8 cellular contexts compared by ENCODE assay signal in genomic region chr11:7892751-7893356, GRCh38. TPM values are rescaled to one million over a fixed set of nuclear protein-coding genes. Genes with fewer than 3 reads are reported as not detected.
DNase-seq lines count a peak whose midpoint lies in the region; ATAC-seq, FAIRE-seq and TF ChIP-seq lines count a peak whose summit lies in the region.

No MANE protein-coding gene starts in this region.

- no peaks in the 10 kb centered on the region for H3K9me1 ChIP-seq in endothelial cell of umbilical vein (replicated peaks; ENCODE audit: control insufficient read depth, extremely low read depth, insufficient read depth, low read length)

- H3K27me3 ChIP-seq in GM23338 (ENCODE audit: insufficient read depth): no peaks in the 10 kb centered on the region
- peaks cover 12 to 17% of the 10 kb centered on the region in 2 experiments for H3K27me3 ChIP-seq in endothelial cell of umbilical vein (ENCODE audit: control insufficient read depth in 2 of 2, insufficient read depth in 2 of 2, low read length in 2 of 2)

- no peaks in the 10 kb centered on the region for H3K79me2 ChIP-seq in GM23338 (replicated peaks; ENCODE audit: insufficient read depth)
- H3K79me2 ChIP-seq in endothelial cell of umbilical vein (ENCODE audit: control insufficient read depth, insufficient read depth, low read length): no peaks in the 10 kb centered on the region

- BruUV-seq in endothelial cell of umbilical vein (replicated peaks; lab: Mats Ljungman, UMichigan): no TSS peak

- POLR2A ChIA-PET in endothelial cell of umbilical vein (lab: Charles Lee): interaction anchor here (1.0 kb wide), 1 partner anchor 94 kb away, joined by 4 read pairs; the partner anchor contains the start of gene EIF3F

- no peaks in the 10 kb centered on the region for H3K9me2 ChIP-seq in GM23338 (ENCODE audit: insufficient read depth)

- in situ Hi-C loops in KBM-7 (cut with MboI; ENCODE audit: low pct_unique_long_range_greater_than_20kb, low sequenced_read_pairs): no loop called here

- no peaks in the 10 kb centered on the region for H3K9me3 ChIP-seq in endothelial cell of umbilical vein (replicated peaks; ENCODE audit: control insufficient read depth, insufficient read depth, low read length)

- intact Hi-C loops in endothelial cell of umbilical vein (cut with micrococcal nuclease): loop anchor here (1.0 to 5.0 kb wide), 4 partner anchors 84 to 206 kb away; partner anchors contain the start of gene EIF3F

- TF ChIP-seq POLR2A in endothelial cell of umbilical vein (IDR thresholded peaks at IDR 0.05; ENCODE audit: low read depth, low read length): no peak

- peak overlapping the region; percentile 3; the same call in 1 of the 2 replicates for H3K27ac Mint-ChIP-seq in GM23338
- H3K27ac Mint-ChIP-seq in naive B cell: peak overlapping the region in 3 of 6 donors; percentile 12 to 68 (median 23)

- peak; percentile 92 for FAIRE-seq in endothelial cell of umbilical vein (lab: Jason Lieb, UNC)

- DNase-seq in stimulated activated CD4-positive, alpha-beta T cell treated with anti-CD3 and anti-CD28 coated beads, Interleukin-4, amount 100 ng/mL, for 24 hours: peak; percentile 11
- no peak for DNase-seq in stimulated activated CD4-positive, alpha-beta T cell treated with anti-CD3 and anti-CD28 coated beads, Interleukin-2, amount 100 ng/mL, for 48 hours
- DNase-seq in GM23338 (ENCODE audit: low spot score): peak; percentile 85
- peak; percentile 65 for DNase-seq in KBM-7
- DNase-seq in SIG-M5 (lab: John Stamatoyannopoulos, UW): peak; percentile 15
- DNase-seq in endothelial cell of umbilical vein (ENCODE audit: low read depth, low spot score): peak; percentile 68
- DNase-seq in naive B cell: peak; percentile 10
- no peak for DNase-seq in mucosa of gallbladder (ENCODE audit: low spot score)

- H3K9me3 Mint-ChIP-seq in GM23338 (no peaks in the 10 kb centered on the region), naive B cell (peaks cover 0 to 19% (median 5%) of the 10 kb centered on the region in 7 donors)

- H3K36me3 Mint-ChIP-seq in GM23338 (ENCODE audit: low read depth) (no peaks in the 10 kb centered on the region), naive B cell (peaks cover 6 to 7% of the 10 kb centered on the region in 2 donors)

- no peaks in the 10 kb centered on the region for H3F3A ChIP-seq in GM23338 (replicated peaks; ENCODE audit: low read depth)

- H3K36me3 ChIP-seq in GM23338 (ENCODE audit: insufficient read depth): no peaks in the 10 kb centered on the region
- no peaks in the 10 kb centered on the region for H3K36me3 ChIP-seq in endothelial cell of umbilical vein (ENCODE audit: control insufficient read depth in 2 of 2, extremely low read depth in 1 of 2, insufficient read depth in 2 of 2, low read length in 2 of 2)

- H4K20me1 ChIP-seq in GM23338 (replicated peaks; ENCODE audit: insufficient read depth) (no peaks in the 10 kb centered on the region), endothelial cell of umbilical vein (replicated peaks; ENCODE audit: control insufficient read depth, extremely low read depth, insufficient read depth, low read length) (no peaks in the 10 kb centered on the region)

- no peak overlapping the region for H3K27ac ChIP-seq in GM23338 (ENCODE audit: low read depth)
- H3K27ac ChIP-seq in endothelial cell of umbilical vein (ENCODE audit: insufficient read depth, low read depth, low read length): no peak overlapping the region

- H3K4me2 ChIP-seq in GM23338: no peak overlapping the region
- no peak overlapping the region for H3K4me2 ChIP-seq in endothelial cell of umbilical vein (ENCODE audit: insufficient read depth, low read length)

- peak; percentile 78 for ATAC-seq in GM23338
- ATAC-seq in naive B cell (ENCODE audit: low read depth in 2 of 2): peak; percentile 43

- peak overlapping the region; percentile 2; the same call in 1 of the 2 replicates for H2AFZ ChIP-seq in GM23338
- H2AFZ ChIP-seq in endothelial cell of umbilical vein (ENCODE audit: low read depth, low read length): peak overlapping the region; percentile 98

- dilution Hi-C loops in endothelial cell of umbilical vein (cut with MboI; ENCODE audit: extremely low pct_ligation_motif_present, low sequenced_read_pairs): no loop called here

- H3K4me1 Mint-ChIP-seq in GM23338 (peaks cover 6% of the 10 kb centered on the region), naive B cell (peaks cover 21 to 32% (median 23%) of the 10 kb centered on the region in 3 donors)

- CTCF ChIA-PET in endothelial cell of umbilical vein (lab: Charles Lee): interaction anchor here (1.0 to 7.7 kb wide), 13 partner anchors 10 to 206 kb away, joined by 3 to 132 read pairs (median 6); partner anchors contain the start of genes EIF3F and OR10A3

- no peaks in the 10 kb centered on the region for H3K27me3 Mint-ChIP-seq in GM23338 (ENCODE audit: insufficient read depth, low read depth, poor library complexity)
- H3K27me3 Mint-ChIP-seq in naive B cell: peaks cover 0 to 6% (median 0%) of the 10 kb centered on the region in 3 donors

- no peak overlapping the region for H3K4me3 ChIP-seq in GM23338
- H3K4me3 ChIP-seq in endothelial cell of umbilical vein (replicated peaks in 1 of 3; ENCODE audit: insufficient read depth in 1 of 3, low read depth in 1 of 3, low read length in 3 of 3): no peak overlapping the region

- TF ChIP-seq CTCF in GM23338 (conservative IDR thresholded peaks at IDR 0.05; ENCODE audit: low read depth in 2 of 2) (peak; percentile 79 to 82), endothelial cell of umbilical vein (IDR thresholded peaks at IDR 0.05; ENCODE audit: extremely low read depth in 1 of 2, insufficient read depth in 1 of 2, low read depth in 1 of 2, low read length in 2 of 2) (peak; percentile 61 to 66)

- no peak overlapping the region for H3K9ac ChIP-seq in endothelial cell of umbilical vein (replicated peaks; ENCODE audit: extremely low read depth, insufficient read depth, low read length)

- peaks cover 18% of the 10 kb centered on the region for H3K4me1 ChIP-seq in GM23338 (ENCODE audit: insufficient read depth)
- H3K4me1 ChIP-seq in endothelial cell of umbilical vein (ENCODE audit: control insufficient read depth, extremely low read depth, insufficient read depth, low read length): peaks cover 4% of the 10 kb centered on the region

- H3K4me3 Mint-ChIP-seq in GM23338 (no peak overlapping the region), naive B cell (peak overlapping the region in 1 of 8 donors; percentile 30)

TF ChIP-seq in GM23338, 12 proteins besides CTCF, POLR2A, EP300 and RAD21 (continues in another document):
- TF ChIP-seq CREB1 (CRISPR knock-in tag; IDR thresholded peaks at IDR 0.05; ENCODE audit: low read depth): no peak
- TF ChIP-seq ZNF331 (CRISPR knock-in tag; IDR thresholded peaks at IDR 0.05; ENCODE audit: low read depth): no peak
- TF ChIP-seq ETS1 (IDR thresholded peaks at IDR 0.05): no peak
- no peak for TF ChIP-seq STAT1 (IDR thresholded peaks at IDR 0.05; ENCODE audit: unreplicated experiment)

TF ChIP-seq in endothelial cell of umbilical vein, 7 proteins besides CTCF, POLR2A, EP300 and RAD21:
- TF ChIP-seq MYC (IDR thresholded peaks at IDR 0.05; ENCODE audit: low read depth, low read length) (no peak), POLR2AphosphoS5 (IDR thresholded peaks at IDR 0.05; ENCODE audit: insufficient read depth, low read depth, low read length) (no peak)
TF ChIP-seq in endothelial cell of umbilical vein: peak in this region for 0.

RNA-seq across cellular contexts. Expression of gene OR10A6, which starts 38.2 kb away (rescaled TPM):
- not detected in 2 replicates for total RNA-seq in GM23338 (2014; rRNA removed; shearing (Covaris generic))
- polyA plus RNA-seq in GM23338 (2016; fragmentation: Nextera tagmentation; extraction: Ambion mirVana) (0.09 and 0.23 TPM in 2 replicates), endothelial cell of umbilical vein (not detected in 2 replicates), naive B cell (ENCODE audit: low read depth in 6 of 6) (not detected)
- total RNA-seq in endothelial cell of umbilical vein (not detected in 2 replicates), mucosa of gallbladder (not detected)
- not detected in 2 replicates for polyA plus RNA-seq in endothelial cell of umbilical vein (2011; cell fraction: cytosol; rRNA removed)
- not detected in 2 replicates for polyA plus RNA-seq in endothelial cell of umbilical vein (2011; cell fraction: nucleus; rRNA removed)
- not detected in 2 replicates for polyA plus RNA-seq in endothelial cell of umbilical vein (2012)
- polyA minus RNA-seq in endothelial cell of umbilical vein: not detected in 2 replicates
- polyA minus RNA-seq in endothelial cell of umbilical vein (2011; cell fraction: cytosol; rRNA and poly(A)+ RNA removed): not detected
- not detected in 2 replicates for polyA minus RNA-seq in endothelial cell of umbilical vein (2011; cell fraction: nucleus; rRNA and poly(A)+ RNA removed)

RNA-seq across cellular contexts. Expression of gene OR10A3, which starts 48.7 kb away (rescaled TPM):
- total RNA-seq in GM23338 (2014; rRNA removed; shearing (Covaris generic)): 0.14 TPM in 1 of 2 replicates, not detected in the other
- polyA plus RNA-seq in GM23338 (2016; fragmentation: Nextera tagmentation; extraction: Ambion mirVana) (0.28 and 0.52 TPM in 2 replicates), endothelial cell of umbilical vein (not detected in 2 replicates), naive B cell (ENCODE audit: low read depth in 6 of 6) (not detected)
- total RNA-seq in endothelial cell of umbilical vein (not detected in 2 replicates), mucosa of gallbladder (not detected)
- polyA plus RNA-seq in endothelial cell of umbilical vein (2011; cell fraction: cytosol; rRNA removed): not detected in 2 replicates
- polyA plus RNA-seq in endothelial cell of umbilical vein (2011; cell fraction: nucleus; rRNA removed): not detected in 2 replicates
- polyA plus RNA-seq in endothelial cell of umbilical vein (2012): not detected in 2 replicates
- polyA minus RNA-seq in endothelial cell of umbilical vein: not detected in 2 replicates
- not detected for polyA minus RNA-seq in endothelial cell of umbilical vein (2011; cell fraction: cytosol; rRNA and poly(A)+ RNA removed)
- not detected in 2 replicates for polyA minus RNA-seq in endothelial cell of umbilical vein (2011; cell fraction: nucleus; rRNA and poly(A)+ RNA removed)

Comparison
In these comparisons a context has a peak if more than half of its experiments do, and no peak if none do; other contexts are left out.
1. DNase-seq: peak in stimulated activated CD4-positive, alpha-beta T cell treated with anti-CD3 and anti-CD28 coated beads, Interleukin-4, amount 100 ng/mL, for 24 hours (single experiment), GM23338 (single experiment), KBM-7 (single experiment), SIG-M5 (single experiment), endothelial cell of umbilical vein (single experiment) and naive B cell (single experiment); none in stimulated activated CD4-positive, alpha-beta T cell treated with anti-CD3 and anti-CD28 coated beads, Interleukin-2, amount 100 ng/mL, for 48 hours (0 of 2) and mucosa of gallbladder (single experiment).